Comparison of ENCODE assay signal across 9 cellular contexts in genomic region chr14:71711619-71712018, GRCh38.
DNase-seq lines count a peak whose midpoint lies in the region; ATAC-seq and TF ChIP-seq lines count a peak whose summit lies in the region.
"Had no signal": no experiment of that assay in that cellular context is flagged by ENCODE, and none has a peak within 500 bp of the region (broad histone marks: within the 10 kb centered on the region; RNA-seq: fewer than 3 reads in every experiment).

No MANE protein-coding gene starts in this region.

- H3K36me3 ChIP-seq in endodermal cell (ENCODE audit: control insufficient read depth, insufficient read depth, low read length): peaks cover 38% of the 10 kb centered on the region
- peaks cover 29% of the 10 kb centered on the region for H3K36me3 ChIP-seq in osteoblast (ENCODE audit: insufficient read depth, low read length)
- peaks cover 0 to 8% (median 0%) of the 10 kb centered on the region in 3 donors for H3K36me3 ChIP-seq in Peyer's patch

- H3K9me3 Mint-ChIP-seq in endodermal cell: no peaks in the 10 kb centered on the region

- TF ChIP-seq POLR2A in Peyer's patch (IDR thresholded peaks at IDR 0.05): no peak

- H3K27ac Mint-ChIP-seq in endodermal cell: no peak overlapping the region

- H4K20me1 ChIP-seq in osteoblast (ENCODE audit: insufficient read depth, low read length): no peaks in the 10 kb centered on the region

- no peak overlapping the region for H3K9ac ChIP-seq in endodermal cell (ENCODE audit: extremely low read depth, low read length, poor library complexity, severe bottlenecking)

- H2AFZ ChIP-seq in osteoblast (ENCODE audit: low read length): no peak overlapping the region

- TF ChIP-seq CTCF in endodermal cell (conservative IDR thresholded peaks at IDR 0.05) (no peak), osteoblast (IDR thresholded peaks at IDR 0.05; ENCODE audit: extremely low read depth, low read depth, low read length) (no peak), Peyer's patch (IDR thresholded peaks at IDR 0.05) (no peak)

- no peaks in the 10 kb centered on the region for H3K9me3 ChIP-seq in endodermal cell (ENCODE audit: control insufficient read depth, low read length)
- H3K9me3 ChIP-seq in osteoblast (ENCODE audit: low read depth, low read length): no peaks in the 10 kb centered on the region
- no peaks in the 10 kb centered on the region for H3K9me3 ChIP-seq in Peyer's patch

- ATAC-seq in GM18909 (IDR thresholded peaks at IDR 0.05; ENCODE audit: poor library complexity, unreplicated experiment): no peak
- ATAC-seq in HG03442 (IDR thresholded peaks at IDR 0.05; ENCODE audit: unreplicated experiment): no peak

- H3K27me3 ChIP-seq in endodermal cell (ENCODE audit: control insufficient read depth, insufficient read depth, low read length, poor library complexity, severe bottlenecking) (no peaks in the 10 kb centered on the region), osteoblast (ENCODE audit: insufficient read depth, low read length) (no peaks in the 10 kb centered on the region), Peyer's patch (no peaks in the 10 kb centered on the region)
- H3K27me3 ChIP-seq: cardiac muscle cell had no signal

- peak; percentile 55 for DNase-seq in D341Med (ENCODE audit: low spot score)
- peak; percentile 16 for DNase-seq in NCI-H69 (lab: John Stamatoyannopoulos, UW)
- no peak for DNase-seq in endodermal cell
- DNase-seq in osteoblast (ENCODE audit: insufficient read length, low spot score, missing footprints): peak; percentile 59
- DNase-seq in activated CD4-positive, CD25-positive, alpha-beta regulatory T cell (lab: John Stamatoyannopoulos, UW): no peak
- DNase-seq in Peyer's patch: no peak

- H3K4me3 ChIP-seq in endodermal cell (ENCODE audit: low read length) (no peak overlapping the region), osteoblast (ENCODE audit: insufficient read depth, low read length) (no peak overlapping the region), Peyer's patch (no peak overlapping the region)
- H3K4me3 ChIP-seq: cardiac muscle cell had no signal

- H3K4me3 Mint-ChIP-seq in endodermal cell: no peak overlapping the region

- no peaks in the 10 kb centered on the region for H3K27me3 Mint-ChIP-seq in endodermal cell (ENCODE audit: insufficient read depth)

- peaks cover 38% of the 10 kb centered on the region for H3K36me3 Mint-ChIP-seq in endodermal cell (ENCODE audit: low read depth)

- H3K4me1 ChIP-seq in endodermal cell (ENCODE audit: control insufficient read depth, insufficient read depth, low read length) (no peaks in the 10 kb centered on the region), osteoblast (ENCODE audit: insufficient read depth, low read length) (peaks cover 65% of the 10 kb centered on the region), Peyer's patch (no peaks in the 10 kb centered on the region)

- peaks cover 14% of the 10 kb centered on the region for H3K4me1 Mint-ChIP-seq in endodermal cell

- 80 to 87% methylated on average over 1 of the region's 1 CpG for WGBS in endodermal cell (ENCODE audit: insufficient coverage in 1 of 2, insufficient read length in 1 of 2), 2 experiments

- peaks cover 18% of the 10 kb centered on the region for H3K79me2 ChIP-seq in osteoblast (ENCODE audit: insufficient read depth, low read length)

- H3K27ac ChIP-seq in endodermal cell (ENCODE audit: low read depth, low read length) (peak overlapping the region; percentile 7), osteoblast (ENCODE audit: low read depth, low read length) (peak overlapping the region; percentile 97), Peyer's patch (no peak overlapping the region)
- H3K27ac ChIP-seq: cardiac muscle cell had no signal

- peak overlapping the region; percentile 68 for H3K4me2 ChIP-seq in osteoblast (ENCODE audit: insufficient read depth, low read length)

Comparison
In these comparisons a context has a peak if more than half of its experiments do, and no peak if none do; other contexts are left out.
1. DNase-seq: peak in D341Med (single experiment), NCI-H69 (single experiment) and osteoblast (single experiment); none in endodermal cell (single experiment), activated CD4-positive, CD25-positive, alpha-beta regulatory T cell (0 of 4) and Peyer's patch (0 of 3).
2. H3K27ac ChIP-seq: peak in endodermal cell (single experiment) and osteoblast (single experiment); none in Peyer's patch (0 of 4).